In genomic region chr14:59484611-59485174, GRCh38 we compare ENCODE assay signal across 8 cellular contexts. TPM values are rescaled to one million over a fixed set of nuclear protein-coding genes. Genes with fewer than 3 reads are reported as not detected.
A peak's percentile ranks its signal among the peaks of the same experiment; 100 is the strongest.
DNase-seq lines count a peak whose midpoint lies in the region; ATAC-seq and TF ChIP-seq lines count a peak whose summit lies in the region.

No MANE protein-coding gene starts in this region.

- peaks cover 32% of the 10 kb centered on the region for H3K4me1 ChIP-seq in mucosa of descending colon (ENCODE audit: low read depth)

- peak; percentile 60 to 62 for ATAC-seq in activated T-cell treated with anti-CD3 and anti-CD28 coated beads, Interleukin-2, amount 50 U/mL, for 4 hours
- ATAC-seq in HG02852 (IDR thresholded peaks at IDR 0.05; ENCODE audit: unreplicated experiment) = peak; percentile 52
- peak; percentile 65 for ATAC-seq in mucosa of descending colon

- intact Hi-C loops in mucosa of descending colon (cut with DNase I, micrococcal nuclease) = no loop called here

- peak overlapping the region; percentile 74 for H3K4me3 ChIP-seq in mucosa of descending colon

- TF ChIP-seq CTCF in mucosa of descending colon (IDR thresholded peaks at IDR 0.05) = no peak

- peaks cover 63% of the 10 kb centered on the region for H3K4me1 Mint-ChIP-seq in activated T-cell treated with anti-CD3 and anti-CD28 coated beads, Interleukin-2, amount 50 U/mL, for 4 hours (ENCODE audit: low read depth)

- H3K9me3 ChIP-seq in mucosa of descending colon = no peaks in the 10 kb centered on the region

- no peaks in the 10 kb centered on the region for H3K36me3 ChIP-seq in mucosa of descending colon (ENCODE audit: low read depth)

- DNase-seq in activated T-cell treated with anti-CD3 and anti-CD28 coated beads, Interleukin-2, amount 50 U/mL, for 4 hours = no peak
- no peak for DNase-seq in activated T-cell treated with anti-CD3 and anti-CD28 coated beads, Interleukin-2, amount 50 U/mL, for 1 hour
- peak; percentile 79 for DNase-seq in NCI-H2171 treated with DMSO at 0.1 percent for 48 hours (lab: John Stamatoyannopoulos, UW)
- peak; percentile 26 for DNase-seq in dedifferentiated amniotic fluid mesenchymal stem cell (ENCODE audit: extremely low spot score)
- DNase-seq in mucosa of descending colon = no peak
- DNase-seq in kidney tubule cell (ENCODE audit: low spot score) = no peak
- DNase-seq in NCI-H1092 treated with DMSO at 0.1 percent for 48 hours (lab: John Stamatoyannopoulos, UW) = no peak

- no peaks in the 10 kb centered on the region for H3K9me3 Mint-ChIP-seq in activated T-cell treated with anti-CD3 and anti-CD28 coated beads, Interleukin-2, amount 50 U/mL, for 4 hours

- no peaks in the 10 kb centered on the region for H3K27me3 Mint-ChIP-seq in activated T-cell treated with anti-CD3 and anti-CD28 coated beads, Interleukin-2, amount 50 U/mL, for 4 hours (ENCODE audit: low read depth)

- H3K4me3 Mint-ChIP-seq in activated T-cell treated with anti-CD3 and anti-CD28 coated beads, Interleukin-2, amount 50 U/mL, for 4 hours = peak overlapping the region; percentile 96

- H3K36me3 Mint-ChIP-seq in activated T-cell treated with anti-CD3 and anti-CD28 coated beads, Interleukin-2, amount 50 U/mL, for 4 hours (ENCODE audit: insufficient read depth) = peaks cover 20% of the 10 kb centered on the region

RNA-seq across cellular contexts. Expression of gene JKAMP, which starts 0.4 kb away (rescaled TPM):
- 10 to 100 TPM; 18.6 to 24.9 (median 21.5) TPM for total RNA-seq in activated T-cell treated with anti-CD3 and anti-CD28 coated beads, Interleukin-2, amount 50 U/mL, for 4 hours
- total RNA-seq in mucosa of descending colon = 10 to 100 TPM; 32.9 to 39.2 (median 37.4) TPM

RNA-seq across cellular contexts. Expression of gene L3HYPDH, which starts 0.5 kb away (rescaled TPM):
- 1 to 10 TPM; 8.1 to 9.7 (median 8.5) TPM for total RNA-seq in activated T-cell treated with anti-CD3 and anti-CD28 coated beads, Interleukin-2, amount 50 U/mL, for 4 hours
- 10 to 100 TPM; 12.8 to 19.2 (median 16.1) TPM for total RNA-seq in mucosa of descending colon

RNA-seq across cellular contexts. Expression of gene GPR135, which starts 19.5 kb away (rescaled TPM):
- total RNA-seq in activated T-cell treated with anti-CD3 and anti-CD28 coated beads, Interleukin-2, amount 50 U/mL, for 4 hours = under 1 TPM; 0.53 to 0.84 (median 0.68) TPM
- 1 to 10 TPM; 1.7 to 4.9 (median 2.8) TPM for total RNA-seq in mucosa of descending colon

Comparison
In these comparisons a context has a peak if more than half of its experiments do, and no peak if none do; other contexts are left out.
1. DNase-seq: peak in NCI-H2171 treated with DMSO at 0.1 percent for 48 hours (single experiment) and dedifferentiated amniotic fluid mesenchymal stem cell (single experiment); none in activated T-cell treated with anti-CD3 and anti-CD28 coated beads, Interleukin-2, amount 50 U/mL, for 4 hours (single experiment), activated T-cell treated with anti-CD3 and anti-CD28 coated beads, Interleukin-2, amount 50 U/mL, for 1 hour (single experiment), mucosa of descending colon (0 of 3), kidney tubule cell (single experiment) and NCI-H1092 treated with DMSO at 0.1 percent for 48 hours (single experiment).
2. Peak in every context shown above with its lines, with median percentiles within 50 percentile points of each other: ATAC-seq.